8 cellular contexts compared by ENCODE assay signal in the genomic region with DNA sequence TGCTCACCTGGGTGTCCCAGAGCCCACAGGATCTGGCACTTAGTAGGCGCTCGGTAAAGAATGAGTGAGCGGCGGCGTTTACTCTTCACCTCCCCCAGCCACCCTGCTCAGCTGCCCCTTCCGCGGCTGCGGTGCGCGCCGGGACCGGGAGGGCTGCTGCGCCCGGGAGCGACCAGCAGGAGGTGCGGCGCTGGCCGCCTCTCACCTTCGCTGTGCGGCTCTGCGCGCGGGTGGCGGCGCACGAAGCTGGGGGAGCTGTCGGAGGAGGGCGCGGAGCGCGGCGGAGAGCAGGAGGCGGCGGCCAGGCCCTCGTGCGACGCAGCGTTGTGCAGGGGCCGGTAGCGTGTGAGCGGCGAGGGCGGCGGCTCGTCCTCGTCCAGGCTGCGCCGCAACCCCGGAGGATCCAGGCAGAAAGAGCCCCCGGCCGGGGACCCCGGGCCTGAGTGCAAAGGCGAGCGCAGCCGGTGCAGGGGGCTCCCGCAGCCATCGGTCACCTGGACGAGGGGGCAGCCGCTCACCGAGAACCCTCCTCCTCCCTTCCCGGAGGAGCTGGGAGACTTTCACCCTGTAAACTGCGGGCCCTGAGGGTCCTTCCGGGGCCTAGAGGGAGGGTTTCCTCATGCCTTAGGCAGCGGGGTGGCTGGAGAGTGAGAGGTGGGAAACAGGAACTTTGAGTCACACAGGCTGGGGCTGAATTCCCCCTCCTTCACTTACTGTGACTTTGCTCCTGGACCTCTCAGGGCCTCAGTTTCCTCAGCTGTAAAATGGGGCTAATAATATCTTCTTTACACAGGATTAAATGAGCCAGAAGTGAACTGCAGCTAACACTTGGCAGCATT. TPM values are rescaled to one million over a fixed set of nuclear protein-coding genes. Genes with fewer than 3 reads are reported as not detected.
DNase-seq lines count a peak whose midpoint lies in the region; TF ChIP-seq lines count a peak whose summit lies in the region.

No MANE protein-coding gene starts in this region.

- H3K27ac ChIP-seq in VCaP: no peak overlapping the region

- H3K27ac Mint-ChIP-seq in HFFc6: no peak overlapping the region

- no peak overlapping the region for H3K4me3 Mint-ChIP-seq in HFFc6

- peaks cover 2% of the 10 kb centered on the region for H3K27me3 ChIP-seq in kidney epithelial cell (ENCODE audit: control insufficient read depth, insufficient read depth, low read length)

- in situ Hi-C loops in T47D (cut with HindIII; ENCODE audit: low pct_unique_long_range_greater_than_20kb, low sequenced_read_pairs): no loop called here

- DNase-seq in AG09319 (ENCODE audit: extremely low read depth, low read depth): no peak
- peak; percentile 27 for DNase-seq in HFFc6
- peak; percentile 79 to 81 for DNase-seq in T47D (ENCODE audit: low read depth in 1 of 2, low spot score in 1 of 2)
- DNase-seq in kidney epithelial cell (ENCODE audit: low read depth): no peak
- DNase-seq in stimulated activated CD4-positive, alpha-beta T cell treated with anti-CD3 and anti-CD28 coated beads, TNF-alpha, amount 100 ng/mL, for 4 hours (ENCODE audit: low read depth in 3 of 3): peak in 2 of 3 experiments; percentile 38 to 47
- DNase-seq in NCI-H1930 (lab: John Stamatoyannopoulos, UW): no peak
- no peak for DNase-seq in occipital lobe (lab: John Stamatoyannopoulos, UW)

- H3K36me3 Mint-ChIP-seq in HFFc6 (ENCODE audit: low read depth): no peaks in the 10 kb centered on the region

- H3K4me1 Mint-ChIP-seq in HFFc6 (ENCODE audit: low read depth): peaks cover 6% of the 10 kb centered on the region; the same call in 1 of the 2 replicates

- no peaks in the 10 kb centered on the region for H3K36me3 ChIP-seq in kidney epithelial cell (ENCODE audit: control insufficient read depth, insufficient read depth, low read length)

- no peaks in the 10 kb centered on the region for H3K9me3 Mint-ChIP-seq in HFFc6

- TF ChIP-seq CTCF in AG09319 (IDR thresholded peaks at IDR 0.05; ENCODE audit: low read depth, low read length) (peak; percentile 40), HFFc6 (IDR thresholded peaks at IDR 0.05) (peak; percentile 72), VCaP (conservative IDR thresholded peaks at IDR 0.05) (peak; percentile 80), kidney epithelial cell (IDR thresholded peaks at IDR 0.05; ENCODE audit: insufficient read depth, low read length, poor library complexity, severe bottlenecking) (peak; percentile 21)

- H3K4me3 ChIP-seq in kidney epithelial cell (ENCODE audit: low read depth, low read length): no peak overlapping the region

- H3K27me3 Mint-ChIP-seq in HFFc6 (ENCODE audit: insufficient read depth): peaks cover 20% of the 10 kb centered on the region

RNA-seq across cellular contexts. Expression of a gene that starts 12.5 kb away (rescaled TPM):
- 10 to 100 TPM in 4 of 6 experiments, 1 to 10 TPM in 2; 4.3 to 14.1 (median 11.4) TPM for total RNA-seq in HFFc6 (2021; fragmentation: NEBNext Ultra II Directional; extraction: Animal tissue kit (Norgen Biotek cat#: 25700))
- total RNA-seq in kidney epithelial cell: 13.3 and 14.7 TPM in 2 replicates
- 21.5 TPM for total RNA-seq in occipital lobe

RNA-seq across cellular contexts. Expression of a gene that starts 22.3 kb away (rescaled TPM):
- 10 to 100 TPM; 26.6 to 35.6 (median 29.6) TPM for total RNA-seq in HFFc6 (2021; fragmentation: NEBNext Ultra II Directional; extraction: Animal tissue kit (Norgen Biotek cat#: 25700))
- total RNA-seq in kidney epithelial cell (12.7 and 14.5 TPM in 2 replicates), occipital lobe (9.0 TPM)

RNA-seq across cellular contexts. Expression of a gene that starts 33.1 kb away (rescaled TPM):
- 10 to 100 TPM; 66.4 to 78.5 (median 68.7) TPM for total RNA-seq in HFFc6 (2021; fragmentation: NEBNext Ultra II Directional; extraction: Animal tissue kit (Norgen Biotek cat#: 25700))
- total RNA-seq in kidney epithelial cell: 35.2 and 38.2 TPM in 2 replicates
- total RNA-seq in occipital lobe: 69.9 TPM

RNA-seq across cellular contexts. Expression of a gene that starts 48.4 kb away (rescaled TPM):
- total RNA-seq in HFFc6 (2021; fragmentation: NEBNext Ultra II Directional; extraction: Animal tissue kit (Norgen Biotek cat#: 25700)): under 1 TPM; 0.28 to 0.91 (median 0.76) TPM
- total RNA-seq in kidney epithelial cell (not detected in 2 replicates), occipital lobe (not detected)

Comparison
In these comparisons a context has a peak if more than half of its experiments do, and no peak if none do; other contexts are left out.
1. DNase-seq: peak in HFFc6 (single experiment), T47D (2 of 2) and stimulated activated CD4-positive, alpha-beta T cell treated with anti-CD3 and anti-CD28 coated beads, TNF-alpha, amount 100 ng/mL, for 4 hours (2 of 3); none in AG09319 (single experiment), kidney epithelial cell (single experiment), NCI-H1930 (0 of 2) and occipital lobe (single experiment).
2. CTCF ChIP-seq: peak in every context shown above with its lines; median percentile 80 in VCaP; 72 in HFFc6; 40 in AG09319; 21 in kidney epithelial cell.